Comparison of ENCODE assay signal across 25 cellular contexts in genomic region chr3:76034652-76035051, GRCh38.
"Had no signal": no experiment of that assay in that cellular context is flagged by ENCODE, and none has a peak within 500 bp of the region (broad histone marks: within the 10 kb centered on the region; RNA-seq: fewer than 3 reads in every experiment).

No MANE protein-coding gene starts in this region.

- H3K27ac Mint-ChIP-seq: activated CD4-positive, alpha-beta T cell treated with anti-CD3 and anti-CD28 coated beads for 36 hours; activated naive CD4-positive, alpha-beta T cell treated with anti-CD3 and anti-CD28 coated beads, Interleukin-2, amount 50 U/mL, for 72 hours; activated T-cell treated with anti-CD3 and anti-CD28 coated beads, Interleukin-2, amount 50 U/mL, for 72 hours; dendritic cell treated with granulocyte-macrophage colony-stimulating factor and Interleukin-4, amounts not matched to agents 40 ng/mL and 50 ng/mL, for 4 days; T-helper 2 cell treated with Interferon-gamma antibody and Interleukin-4, amounts not matched to agents 5 μg/mL and 100 μg/mL, for 36 hours had no signal

- H3K36me3 ChIP-seq: breast epithelium, left ventricle myocardium inferior, neutrophil, ovary, thoracic aorta, uterus had no signal

- H3K9me3 ChIP-seq: breast epithelium, neutrophil, ovary, psoas muscle, thoracic aorta, uterus had no signal

- H3K4me1 ChIP-seq: breast epithelium, left ventricle myocardium inferior, psoas muscle, uterus had no signal

- H3K27ac ChIP-seq: breast epithelium, epithelial cell of prostate, hepatocyte, left ventricle myocardium inferior, neutrophil, ovary, psoas muscle, thoracic aorta, uterus had no signal

- H3K4me1 Mint-ChIP-seq: activated CD4-positive, alpha-beta T cell treated with anti-CD3 and anti-CD28 coated beads for 36 hours; central memory CD8-positive, alpha-beta T cell; nephron had no signal

- DNase-seq: activated CD4-positive, alpha-beta T cell treated with anti-CD3 and anti-CD28 coated beads for 36 hours; activated CD4-positive, CD25-positive, alpha-beta regulatory T cell; activated naive CD4-positive, alpha-beta T cell; activated T-cell treated with anti-CD3 and anti-CD28 coated beads for 4 hours; activated T-cell treated with anti-CD3 and anti-CD28 coated beads, Interleukin-2, amount 50 U/mL, for 72 hours; effector CD4-positive, alpha-beta T cell; glutamatergic neuron; left ventricle myocardium inferior; ovary; psoas muscle; stimulated activated naive CD8-positive, alpha-beta T cell treated with anti-CD3 and anti-CD28 coated beads, Interleukin-15, Interleukin-2, amounts not matched to agents 100 U/mL and 50 U/mL, for 24 hours; T-helper 1 cell; trophoblast cell; uterus had no signal

- H3K4me3 ChIP-seq: breast epithelium, hepatocyte, left ventricle myocardium inferior, lung, ovary, psoas muscle, thoracic aorta, uterus had no signal

- H3K4me3 Mint-ChIP-seq: activated CD4-positive, alpha-beta T cell treated with anti-CD3 and anti-CD28 coated beads for 36 hours; activated T-cell treated with anti-CD3 and anti-CD28 coated beads, Interleukin-2, amount 50 U/mL, for 72 hours; central memory CD8-positive, alpha-beta T cell; dendritic cell treated with granulocyte-macrophage colony-stimulating factor and Interleukin-4, amounts not matched to agents 40 ng/mL and 50 ng/mL, for 4 days; nephron; T-helper 2 cell treated with Interferon-gamma antibody and Interleukin-4, amounts not matched to agents 5 μg/mL and 100 μg/mL, for 36 hours had no signal

- H3K27me3 Mint-ChIP-seq: activated CD4-positive, alpha-beta T cell treated with anti-CD3 and anti-CD28 coated beads for 36 hours; central memory CD8-positive, alpha-beta T cell; dendritic cell treated with granulocyte-macrophage colony-stimulating factor and Interleukin-4, amounts not matched to agents 40 ng/mL and 50 ng/mL, for 4 days had no signal

- ATAC-seq: activated CD4-positive, alpha-beta T cell treated with anti-CD3 and anti-CD28 coated beads for 36 hours; activated naive CD4-positive, alpha-beta T cell treated with anti-CD3 and anti-CD28 coated beads, Interleukin-2, amount 50 U/mL, for 72 hours; activated T-cell treated with anti-CD3 and anti-CD28 coated beads, Interleukin-2, amount 50 U/mL, for 72 hours; psoas muscle; stimulated activated naive CD8-positive, alpha-beta T cell treated with anti-CD3 and anti-CD28 coated beads, Interleukin-15, Interleukin-2, amounts not matched to agents 100 U/mL and 50 U/mL, for 24 hours had no signal

- H3K9me3 Mint-ChIP-seq: dendritic cell treated with granulocyte-macrophage colony-stimulating factor and Interleukin-4, amounts not matched to agents 40 ng/mL and 50 ng/mL, for 4 days had no signal

- H3K27me3 ChIP-seq: breast epithelium, hepatocyte, neutrophil, ovary, uterus had no signal
